17 cellular contexts compared by ENCODE assay signal in the genomic region with DNA sequence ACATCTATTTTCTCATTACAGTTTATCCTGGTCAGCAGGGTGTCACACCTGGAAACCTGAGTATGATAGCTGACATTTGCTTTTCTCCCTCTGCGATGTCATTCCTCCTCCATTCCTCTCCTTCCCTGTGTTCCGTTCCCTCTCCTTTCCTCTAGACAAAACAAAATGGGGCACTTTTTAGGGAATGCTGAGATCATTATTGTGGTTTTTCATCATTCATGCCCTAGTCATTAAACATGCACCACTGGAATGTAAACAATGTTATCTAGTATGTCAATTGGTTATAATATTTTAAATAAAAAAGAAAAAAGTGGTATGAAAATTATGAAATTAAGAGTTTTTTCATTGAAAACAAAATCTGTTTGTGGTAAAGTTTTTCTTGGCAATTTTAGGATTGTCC.
DNase-seq lines count a peak whose midpoint lies in the region; ATAC-seq and TF ChIP-seq lines count a peak whose summit lies in the region.
"Had no signal": no experiment of that assay in that cellular context is flagged by ENCODE, and none has a peak within 500 bp of the region (broad histone marks: within the 10 kb centered on the region; RNA-seq: fewer than 3 reads in every experiment).

No MANE protein-coding gene starts in this region.

- no peak overlapping the region; the same call in 1 of the 2 replicates for H2AFZ ChIP-seq in SK-N-SH (ENCODE audit: low read depth)
- H2AFZ ChIP-seq in smooth muscle cell (ENCODE audit: low read depth) = no peak overlapping the region

- peaks cover 5% of the 10 kb centered on the region; the same call in 1 of the 2 replicates for H4K20me1 ChIP-seq in SK-N-SH (ENCODE audit: insufficient read depth)
- H4K20me1 ChIP-seq in smooth muscle cell (ENCODE audit: low read depth) = no peaks in the 10 kb centered on the region

- intact Hi-C loops in A673 (cut with micrococcal nuclease; ENCODE audit: unreplicated experiment) = no loop called here

- H3K4me3 Mint-ChIP-seq in stimulated activated naive B cell treated with anti-CD40 and anti-IgM and Interleukin-4, amounts not matched to agents 10 μg/mL and 1 μg/mL and 100 μg/mL, for 72 hours = no peak overlapping the region
- H3K4me3 Mint-ChIP-seq: activated CD4-positive, alpha-beta T cell treated with anti-CD3 and anti-CD28 coated beads, Interleukin-2, amount 10 ng/mL, durations not matched to agents 7 days and 5 days; CD8-positive, alpha-beta T cell; type B pancreatic cell had no signal

- ATAC-seq in stimulated activated naive B cell treated with anti-CD40 and anti-IgM and Interleukin-4, amounts not matched to agents 10 μg/mL and 1 μg/mL and 100 μg/mL, for 72 hours (replicated peaks) = no peak
- ATAC-seq: CD8-positive, alpha-beta T cell; HCT116 had no signal

- no peak overlapping the region for H3K4me3 ChIP-seq in SK-N-SH (ENCODE audit: low read depth in 2 of 2, low read length in 1 of 2)
- H3K4me3 ChIP-seq in fibroblast of pulmonary artery (replicated peaks; ENCODE audit: low read depth, low read length) = no peak overlapping the region
- H3K4me3 ChIP-seq in smooth muscle cell = no peak overlapping the region
- no peak overlapping the region for H3K4me3 ChIP-seq in A673 (ENCODE audit: low read depth, low read length, poor library complexity, severe bottlenecking)
- H3K4me3 ChIP-seq: prostate gland had no signal

- no peaks in the 10 kb centered on the region for H3K9me3 ChIP-seq in SK-N-SH
- no peaks in the 10 kb centered on the region for H3K9me3 ChIP-seq in smooth muscle cell (replicated peaks; ENCODE audit: low read depth)
- no peaks in the 10 kb centered on the region for H3K9me3 ChIP-seq in A673 (ENCODE audit: low read depth, low read length, poor library complexity, severe bottlenecking)
- H3K9me3 ChIP-seq: prostate gland had no signal

- TF ChIP-seq EP300 in SK-N-SH (IDR thresholded peaks at IDR 0.05; ENCODE audit: borderline replicate concordance in 1 of 2, low read depth in 1 of 2, low read length in 1 of 2) = no peak

- DNase-seq in GM03348 (ENCODE audit: low spot score) = peak; percentile 85
- DNase-seq in SK-N-SH = no peak
- peak; percentile 60 for DNase-seq in fibroblast of pulmonary artery (ENCODE audit: low read depth)
- DNase-seq in smooth muscle cell (lab: John Stamatoyannopoulos, UW; ENCODE audit: unreplicated experiment) = no peak
- DNase-seq in stimulated activated naive B cell treated with anti-CD40 and anti-IgM and Interleukin-4, amounts not matched to agents 10 μg/mL and 1 μg/mL and 100 μg/mL, for 72 hours = no peak
- no peak for DNase-seq in amygdala (lab: John Stamatoyannopoulos, UW)
- no peak for DNase-seq in A673 (ENCODE audit: low spot score)
- DNase-seq: activated CD4-positive, alpha-beta T cell treated with anti-CD3 and anti-CD28 coated beads, Interleukin-2, amount 10 ng/mL, durations not matched to agents 7 days and 5 days; anterior cingulate cortex; CD8-positive, alpha-beta T cell; NCI-H2029 treated with DMSO at 0.1 percent for 48 hours; RPMI8226; stimulated activated CD4-positive, alpha-beta T cell treated with anti-CD3 and anti-CD28 coated beads, Interleukin-2, amount 100 ng/mL, for 24 hours had no signal

- H3K9me2 ChIP-seq in SK-N-SH = 0 out of 2 replicates have a peak, but pooled peaks cover 4% of the 10 kb centered on the region

- no peaks in the 10 kb centered on the region for H3K4me1 Mint-ChIP-seq in stimulated activated naive B cell treated with anti-CD40 and anti-IgM and Interleukin-4, amounts not matched to agents 10 μg/mL and 1 μg/mL and 100 μg/mL, for 72 hours
- H3K4me1 Mint-ChIP-seq: activated CD4-positive, alpha-beta T cell treated with anti-CD3 and anti-CD28 coated beads, Interleukin-2, amount 10 ng/mL, durations not matched to agents 7 days and 5 days had no signal

- WGBS in SK-N-SH (ENCODE audit: low lambda C conversion rate) = 77% methylated on average over 2 of the region's 2 CpGs
- 76% methylated on average over 2 of the region's 2 CpGs for WGBS in smooth muscle cell (ENCODE audit: low lambda C conversion rate)

- no peak overlapping the region for H3K27ac Mint-ChIP-seq in stimulated activated naive B cell treated with anti-CD40 and anti-IgM and Interleukin-4, amounts not matched to agents 10 μg/mL and 1 μg/mL and 100 μg/mL, for 72 hours
- H3K27ac Mint-ChIP-seq: activated CD4-positive, alpha-beta T cell treated with anti-CD3 and anti-CD28 coated beads, Interleukin-2, amount 10 ng/mL, durations not matched to agents 7 days and 5 days; CD8-positive, alpha-beta T cell; type B pancreatic cell had no signal

- TF ChIP-seq CTCF in SK-N-SH (IDR thresholded peaks at IDR 0.05) (no peak), fibroblast of pulmonary artery (IDR thresholded peaks at IDR 0.05; ENCODE audit: low read length, missing control alignments) (no peak), smooth muscle cell (IDR thresholded peaks at IDR 0.05; ENCODE audit: borderline replicate concordance, insufficient read depth, poor library complexity, severe bottlenecking) (no peak), A673 (conservative IDR thresholded peaks at IDR 0.05; ENCODE audit: low read depth, low read length) (no peak)

- no peaks in the 10 kb centered on the region for H3K27me3 ChIP-seq in SK-N-SH (ENCODE audit: insufficient read depth)
- no peaks in the 10 kb centered on the region for H3K27me3 ChIP-seq in smooth muscle cell (ENCODE audit: low read depth)
- H3K27me3 ChIP-seq in A673 (replicated peaks; ENCODE audit: insufficient read depth, low read depth, low read length, poor library complexity) = no peaks in the 10 kb centered on the region

- H3F3A ChIP-seq in SK-N-SH (replicated peaks; ENCODE audit: insufficient read depth) (peaks cover 45% of the 10 kb centered on the region), smooth muscle cell (ENCODE audit: low read depth) (no peaks in the 10 kb centered on the region)

- H3K9ac ChIP-seq in SK-N-SH (no peak overlapping the region), smooth muscle cell (ENCODE audit: low read depth) (no peak overlapping the region)

- peaks cover under 1 to 4% of the 10 kb centered on the region in 2 experiments; a peak in 3 of 4 replicates for H3K4me1 ChIP-seq in SK-N-SH (ENCODE audit: control insufficient read depth in 1 of 2, insufficient read depth in 2 of 2, low read depth in 1 of 2, low read length in 1 of 2)
- H3K4me1 ChIP-seq in smooth muscle cell (ENCODE audit: low read depth) = peaks cover 6% of the 10 kb centered on the region
- peaks cover 1% of the 10 kb centered on the region for H3K4me1 ChIP-seq in A673 (ENCODE audit: insufficient read depth, low read length, poor library complexity, severe bottlenecking)
- H3K4me1 ChIP-seq: prostate gland had no signal

- BruUV-seq in A673 (replicated peaks; lab: Mats Ljungman, UMichigan) = no TSS peak

- peak overlapping the region in 1 of 2 experiments; percentile 25; a peak in 2 of 4 replicates for H3K27ac ChIP-seq in SK-N-SH (ENCODE audit: low read depth in 2 of 2, low read length in 1 of 2)
- no peak overlapping the region for H3K27ac ChIP-seq in smooth muscle cell (ENCODE audit: low read depth)
- no peak overlapping the region for H3K27ac ChIP-seq in A673 (ENCODE audit: low read depth, low read length, poor library complexity, severe bottlenecking)
- H3K27ac ChIP-seq: HL-60, prostate gland had no signal

- H3K36me3 ChIP-seq in SK-N-SH (replicated peaks in 1 of 2; ENCODE audit: control insufficient read depth in 1 of 2, insufficient read depth in 2 of 2, low read length in 1 of 2) (peaks cover 21 to 39% of the 10 kb centered on the region in 2 experiments), smooth muscle cell (ENCODE audit: low read depth) (no peaks in the 10 kb centered on the region), A673 (ENCODE audit: insufficient read depth, low read length, poor library complexity, severe bottlenecking) (no peaks in the 10 kb centered on the region)

- peaks cover 10 to 14% of the 10 kb centered on the region in 2 donors for H3K36me3 Mint-ChIP-seq in stimulated activated naive B cell treated with anti-CD40 and anti-IgM and Interleukin-4, amounts not matched to agents 10 μg/mL and 1 μg/mL and 100 μg/mL, for 72 hours

- H3K79me2 ChIP-seq in SK-N-SH (ENCODE audit: insufficient read depth) = no peaks in the 10 kb centered on the region
- no peaks in the 10 kb centered on the region for H3K79me2 ChIP-seq in smooth muscle cell (ENCODE audit: low read depth)

- POLR2A ChIA-PET in SK-N-SH (lab: Yijun Ruan, JAX) = no interaction called here
- POLR2A ChIA-PET in A673 (lab: Charles Lee; ENCODE audit: low non-redundant PET) = no interaction called here

- no peaks in the 10 kb centered on the region for H3K27me3 Mint-ChIP-seq in stimulated activated naive B cell treated with anti-CD40 and anti-IgM and Interleukin-4, amounts not matched to agents 10 μg/mL and 1 μg/mL and 100 μg/mL, for 72 hours
- H3K27me3 Mint-ChIP-seq: activated CD4-positive, alpha-beta T cell treated with anti-CD3 and anti-CD28 coated beads, Interleukin-2, amount 10 ng/mL, durations not matched to agents 7 days and 5 days had no signal

- no peaks in the 10 kb centered on the region for H3K9me3 Mint-ChIP-seq in stimulated activated naive B cell treated with anti-CD40 and anti-IgM and Interleukin-4, amounts not matched to agents 10 μg/mL and 1 μg/mL and 100 μg/mL, for 72 hours
- H3K9me3 Mint-ChIP-seq: activated CD4-positive, alpha-beta T cell treated with anti-CD3 and anti-CD28 coated beads, Interleukin-2, amount 10 ng/mL, durations not matched to agents 7 days and 5 days; CD8-positive, alpha-beta T cell; type B pancreatic cell had no signal

- TF ChIP-seq RAD21 in SK-N-SH (IDR thresholded peaks at IDR 0.05; ENCODE audit: low read length) = no peak

- H3K4me2 ChIP-seq in SK-N-SH (no peak overlapping the region), smooth muscle cell (peak overlapping the region; percentile 10)

- CTCF ChIA-PET in SK-N-SH (lab: Yijun Ruan, JAX) (interaction anchor here (1.0 to 4.9 kb wide), 4 partner anchors 30 to 217 kb away, joined by 3 to 16 read pairs (median 3); no protein-coding TSS in a partner anchor), A673 (lab: Charles Lee) (no interaction called here)

TF ChIP-seq in SK-N-SH, 30 proteins besides CTCF, POLR2A, EP300 and RAD21 (continues in another document):
- TF ChIP-seq POLR2AphosphoS5 (IDR thresholded peaks at IDR 0.05; ENCODE audit: low read depth, low read length) (0 out of 2 replicates have a peak, but pooled peaks have one; percentile 36), GABPA (IDR thresholded peaks at IDR 0.05; ENCODE audit: low read depth) (no peak), TEAD4 (IDR thresholded peaks at IDR 0.05; ENCODE audit: borderline replicate concordance, insufficient read depth) (0 out of 2 replicates have a peak, but pooled peaks have one; percentile 36), EZH2phosphoT487 (IDR thresholded peaks at IDR 0.05; ENCODE audit: borderline replicate concordance, low read depth) (no peak), MEF2A (IDR thresholded peaks at IDR 0.05; ENCODE audit: borderline replicate concordance, low read depth) (no peak), FOSL2 (IDR thresholded peaks at IDR 0.05; ENCODE audit: borderline replicate concordance, low read depth) (peak; percentile 25; the same call in 1 of the 2 replicates)

Comparison
In these comparisons a context has a peak if more than half of its experiments do, and no peak if none do; other contexts are left out.
1. DNase-seq: peak in GM03348 (single experiment) and fibroblast of pulmonary artery (single experiment); none in SK-N-SH (single experiment), smooth muscle cell (single experiment), stimulated activated naive B cell treated with anti-CD40 and anti-IgM and Interleukin-4, amounts not matched to agents 10 μg/mL and 1 μg/mL and 100 μg/mL, for 72 hours (single experiment), amygdala (0 of 56) and A673 (single experiment).